ENCODE assay signal across 10 cellular contexts in genomic region chr5:171989276-171989675, GRCh38. TPM values are rescaled to one million over a fixed set of nuclear protein-coding genes. Genes with fewer than 3 reads are reported as not detected.
A peak's percentile ranks its signal among the peaks of the same experiment; 100 is the strongest.
DNase-seq lines count a peak whose midpoint lies in the region; ATAC-seq and TF ChIP-seq lines count a peak whose summit lies in the region.
"Had no signal": no experiment of that assay in that cellular context is flagged by ENCODE, and none has a peak within 500 bp of the region (broad histone marks: within the 10 kb centered on the region; RNA-seq: fewer than 3 reads in every experiment).

No MANE protein-coding gene starts in this region.

- RAD21 ChIA-PET in HCT116 (lab: Charles Lee; ENCODE audit: low non-redundant PET in 1 of 2, low total read pairs in 2 of 2, uncharacterized antibody in 2 of 2, unreplicated experiment in 2 of 2) = no interaction called here

- TF ChIP-seq POLR2A in HCT116 (IDR thresholded peaks at IDR 0.05; ENCODE audit: borderline replicate concordance, extremely low read depth, insufficient read depth, insufficient read length) = no peak

- H3K9me3 ChIP-seq in HCT116 (ENCODE audit: control insufficient read depth in 1 of 2, insufficient read depth in 1 of 2, low read depth in 1 of 2, low read length in 2 of 2) = no peaks in the 10 kb centered on the region
- H3K9me3 ChIP-seq in aorta (ENCODE audit: control insufficient read depth, low read length) = no peaks in the 10 kb centered on the region
- no peaks in the 10 kb centered on the region for H3K9me3 ChIP-seq in ascending aorta

- no peaks in the 10 kb centered on the region for H3K9me2 ChIP-seq in HCT116 (ENCODE audit: insufficient read depth)

- H4K20me1 ChIP-seq in HCT116 (ENCODE audit: insufficient read depth) = no peaks in the 10 kb centered on the region; the same call in 1 of the 2 replicates

- H3K36me3 Mint-ChIP-seq in activated CD4-positive, alpha-beta T cell treated with anti-CD3 and anti-CD28 coated beads for 36 hours (ENCODE audit: low read depth) = peaks cover 35% of the 10 kb centered on the region

- peaks cover 2% of the 10 kb centered on the region for H3K9me3 Mint-ChIP-seq in activated CD4-positive, alpha-beta T cell treated with anti-CD3 and anti-CD28 coated beads for 36 hours (ENCODE audit: low read depth)

- WGBS in aorta, 2 donors = 77 to 82% methylated on average over 5 of the region's 5 CpGs

- H3K27ac Mint-ChIP-seq in activated CD4-positive, alpha-beta T cell treated with anti-CD3 and anti-CD28 coated beads for 36 hours = peak overlapping the region; percentile 71

- no TSS peak for BruUV-seq in HCT116 (replicated peaks; lab: Mats Ljungman, UMichigan)

- no peaks in the 10 kb centered on the region for H3K27me3 Mint-ChIP-seq in activated CD4-positive, alpha-beta T cell treated with anti-CD3 and anti-CD28 coated beads for 36 hours

- H3K27me3 ChIP-seq in HCT116 (ENCODE audit: insufficient read depth, low read length) = no peaks in the 10 kb centered on the region
- H3K27me3 ChIP-seq in aorta (ENCODE audit: control insufficient read depth in 1 of 2, insufficient read depth in 2 of 2, low read length in 1 of 2) = no peaks in the 10 kb centered on the region
- no peaks in the 10 kb centered on the region for H3K27me3 ChIP-seq in ascending aorta

- no peak overlapping the region for H3K4me3 Mint-ChIP-seq in activated CD4-positive, alpha-beta T cell treated with anti-CD3 and anti-CD28 coated beads for 36 hours

- no peak overlapping the region for H2AFZ ChIP-seq in HCT116 (ENCODE audit: low read depth, low read length, poor library complexity, severe bottlenecking)

- peak; percentile 51 for DNase-seq in activated CD4-positive, alpha-beta T cell treated with anti-CD3 and anti-CD28 coated beads for 36 hours
- DNase-seq in activated CD4-positive, alpha-beta T cell treated with anti-CD3 and anti-CD28 coated beads for 4 hours = no peak
- DNase-seq in HCT116 (ENCODE audit: low read depth, low spot score) (no peak), LNCaP clone FGC (ENCODE audit: low read depth) (peak; percentile 75), lung microvascular endothelial cell (ENCODE audit: low read depth in 2 of 2) (peak; percentile 18 to 73), aorta (no peak), COLO829 (ENCODE audit: low spot score) (no peak), ascending aorta (ENCODE audit: low spot score in 2 of 2) (no peak)
- DNase-seq: T1000 had no signal

- H3K4me1 Mint-ChIP-seq in activated CD4-positive, alpha-beta T cell treated with anti-CD3 and anti-CD28 coated beads for 36 hours = peaks cover 58% of the 10 kb centered on the region

- intact Hi-C loops in activated CD4-positive, alpha-beta T cell treated with anti-CD3 and anti-CD28 coated beads for 36 hours (cut with DNase I, micrococcal nuclease) = loop anchor here (1.0 to 2.0 kb wide), 8 partner anchors 16 to 235 kb away; no protein-coding TSS in a partner anchor
- intact Hi-C loops in HCT116 (cut with micrococcal nuclease) = no loop called here
- intact Hi-C loops in aorta (cut with DNase I) = no loop called here
- intact Hi-C loops in ascending aorta (cut with DNase I) = no loop called here

- no peak for TF ChIP-seq RAD21 in HCT116 (IDR thresholded peaks at IDR 0.05; ENCODE audit: low read depth)

- H3K4me1 ChIP-seq in HCT116 (ENCODE audit: control insufficient read depth in 1 of 2, insufficient read depth in 2 of 2, low read length in 2 of 2) (peaks cover 0 to 15% of the 10 kb centered on the region in 2 experiments; a peak in 2 of 4 replicates), aorta (ENCODE audit: control insufficient read depth in 1 of 2, insufficient read depth in 2 of 2, low read length in 2 of 2) (peaks cover 0 to 4% of the 10 kb centered on the region in 2 donors), ascending aorta (no peaks in the 10 kb centered on the region)

- ATAC-seq in activated CD4-positive, alpha-beta T cell treated with anti-CD3 and anti-CD28 coated beads for 36 hours = peak; percentile 63
- ATAC-seq in HCT116 (no peak), aorta (ENCODE audit: low FRiP score) (no peak)

- H3K27ac ChIP-seq in HCT116 (ENCODE audit: low read depth, low read length) = no peak overlapping the region
- H3K27ac ChIP-seq in aorta (ENCODE audit: low read depth in 1 of 2, low read length in 2 of 2) = no peak overlapping the region
- H3K27ac ChIP-seq in ascending aorta = no peak overlapping the region

- H3K36me3 ChIP-seq in HCT116 (ENCODE audit: control insufficient read depth in 1 of 2, insufficient read depth in 2 of 2, low read length in 2 of 2) (peaks cover 0 to 5% of the 10 kb centered on the region in 2 experiments; a peak in 1 of 4 replicates), aorta (ENCODE audit: control insufficient read depth in 1 of 2, insufficient read depth in 2 of 2, low read length in 1 of 2) (no peaks in the 10 kb centered on the region), ascending aorta (peaks cover 0 to 5% of the 10 kb centered on the region in 2 donors)

- H3K79me2 ChIP-seq in HCT116 (ENCODE audit: insufficient read depth, low read length) = peaks cover 89% of the 10 kb centered on the region

- H3K9ac ChIP-seq in HCT116 (ENCODE audit: low read length) = no peak overlapping the region

- CTCF ChIA-PET in activated CD4-positive, alpha-beta T cell treated with anti-CD3 and anti-CD28 coated beads for 36 hours (lab: Charles Lee) = interaction anchor here (0.6 to 1.4 kb wide), 6 partner anchors 10 to 463 kb away, joined by 3 to 5 read pairs (median 4); no protein-coding TSS in a partner anchor
- CTCF ChIA-PET in HCT116 (lab: Charles Lee) = no interaction called here

- no peak for TF ChIP-seq CTCF in HCT116 (IDR thresholded peaks at IDR 0.05 in 2 of 3, conservative IDR thresholded peaks at IDR 0.05 in 1 of 3; ENCODE audit: borderline replicate concordance in 1 of 3, insufficient read depth in 1 of 3, low read depth in 2 of 3, low read length in 2 of 3)
- TF ChIP-seq CTCF in LNCaP clone FGC (IDR thresholded peaks at IDR 0.05; ENCODE audit: control insufficient read depth, extremely low read depth, insufficient read depth) = no peak
- TF ChIP-seq CTCF in ascending aorta (IDR thresholded peaks at IDR 0.05) = no peak

- POLR2A ChIA-PET in activated CD4-positive, alpha-beta T cell treated with anti-CD3 and anti-CD28 coated beads for 36 hours (lab: Charles Lee) = interaction anchor here (0.7 to 1.1 kb wide), 3 partner anchors 16 to 186 kb away, joined by 3 to 8 read pairs (median 3); no protein-coding TSS in a partner anchor
- POLR2A ChIA-PET in HCT116 (lab: Charles Lee) = no interaction called here

- H3K4me3 ChIP-seq in HCT116 (replicated peaks in 1 of 2; ENCODE audit: low read depth in 1 of 2, low read length in 2 of 2) = no peak overlapping the region
- H3K4me3 ChIP-seq in LNCaP clone FGC (ENCODE audit: low read depth, low read length) = no peak overlapping the region
- H3K4me3 ChIP-seq in aorta (ENCODE audit: low read length in 2 of 2) = no peak overlapping the region
- no peak overlapping the region for H3K4me3 ChIP-seq in ascending aorta
- H3K4me3 ChIP-seq: skin epidermis had no signal

- H3K4me2 ChIP-seq in HCT116 (ENCODE audit: low read length) = peak overlapping the region; percentile 26

TF ChIP-seq in HCT116, 20 proteins besides CTCF, POLR2A, EP300 and RAD21 (continues in another document):
- TF ChIP-seq SIN3A (IDR thresholded peaks at IDR 0.05; ENCODE audit: low read depth) (no peak), SRF (IDR thresholded peaks at IDR 0.05; ENCODE audit: low read depth) (no peak), CBX3 (IDR thresholded peaks at IDR 0.05; ENCODE audit: low read depth) (no peak), ZBTB33 (IDR thresholded peaks at IDR 0.05; ENCODE audit: extremely low read depth, insufficient replicate concordance, low read length) (no peak), JUND (IDR thresholded peaks at IDR 0.05) (no peak), SP1 (IDR thresholded peaks at IDR 0.05; ENCODE audit: low read depth) (no peak), ELF1 (IDR thresholded peaks at IDR 0.05; ENCODE audit: borderline replicate concordance, low read depth) (no peak), TCF7L2 (IDR thresholded peaks at IDR 0.05; ENCODE audit: borderline replicate concordance, extremely low read depth, insufficient read depth, insufficient read length) (no peak), EGR1 (IDR thresholded peaks at IDR 0.05; ENCODE audit: low read depth) (no peak), MAX (IDR thresholded peaks at IDR 0.05) (no peak)

RNA-seq across cellular contexts. Expression of gene FBXW11, which starts 17.2 kb away (rescaled TPM):
- 10 to 100 TPM; 33.8 to 39.5 TPM for total RNA-seq in activated CD4-positive, alpha-beta T cell treated with anti-CD3 and anti-CD28 coated beads for 36 hours
- total RNA-seq in HCT116 (2021; ENCODE audit: unreplicated experiment) (52.0 TPM), lung microvascular endothelial cell (49.0 and 61.5 TPM in 2 replicates), aorta (10 to 100 TPM; 63.1 to 64.0 TPM), ascending aorta (34.6 TPM)
- polyA plus RNA-seq in HCT116 (2012) = 25.7 and 25.8 TPM in 2 replicates
- polyA plus RNA-seq in aorta = 10 to 100 TPM; 13.5 to 18.7 TPM

Comparison
In these comparisons a context has a peak if more than half of its experiments do, and no peak if none do; other contexts are left out.
1. DNase-seq: peak in activated CD4-positive, alpha-beta T cell treated with anti-CD3 and anti-CD28 coated beads for 36 hours (single experiment), LNCaP clone FGC (single experiment) and lung microvascular endothelial cell (2 of 2); none in activated CD4-positive, alpha-beta T cell treated with anti-CD3 and anti-CD28 coated beads for 4 hours (0 of 2), HCT116 (single experiment), aorta (0 of 2), COLO829 (single experiment) and ascending aorta (0 of 2).
2. intact Hi-C loops: an anchor here in activated CD4-positive, alpha-beta T cell treated with anti-CD3 and anti-CD28 coated beads for 36 hours (1.0 to 2.0 kb wide); none called in HCT116, aorta and ascending aorta.